ENCODE assay signal across 10 cellular contexts in genomic region chr14:101730626-101731186, GRCh38. TPM values are rescaled to one million over a fixed set of nuclear protein-coding genes. Genes with fewer than 3 reads are reported as not detected.
DNase-seq lines count a peak whose midpoint lies in the region; ATAC-seq and TF ChIP-seq lines count a peak whose summit lies in the region.
"Had no signal": no experiment of that assay in that cellular context is flagged by ENCODE, and none has a peak within 500 bp of the region (broad histone marks: within the 10 kb centered on the region; RNA-seq: fewer than 3 reads in every experiment).

No MANE protein-coding gene starts in this region.

- peaks cover 10% of the 10 kb centered on the region for H3K4me1 ChIP-seq in adipocyte (ENCODE audit: control insufficient read depth, insufficient read depth, low read length)
- peaks cover 0 to 6% of the 10 kb centered on the region in 2 donors for H3K4me1 ChIP-seq in lung (ENCODE audit: control insufficient read depth in 2 of 2, insufficient read depth in 2 of 2, low read length in 2 of 2)
- H3K4me1 ChIP-seq in thyroid gland, result peaks cover 8 to 18% of the 10 kb centered on the region in 2 donors

- peaks cover 2% of the 10 kb centered on the region for H3K36me3 Mint-ChIP-seq in activated T-cell treated with anti-CD3 and anti-CD28 coated beads, Interleukin-2, amount 50 U/mL, for 4 hours (ENCODE audit: insufficient read depth)
- no peaks in the 10 kb centered on the region for H3K36me3 Mint-ChIP-seq in mesothelial cell of epicardium

- H3K27me3 ChIP-seq in adipocyte (replicated peaks; ENCODE audit: control insufficient read depth, insufficient read depth, low read length) (peaks cover 18% of the 10 kb centered on the region), lung (ENCODE audit: control insufficient read depth, insufficient read depth) (no peaks in the 10 kb centered on the region), thyroid gland (no peaks in the 10 kb centered on the region)
- H3K27me3 ChIP-seq: SJSA1 had no signal

- no peak overlapping the region for H3K9ac ChIP-seq in adipocyte (ENCODE audit: low read length)

- H3K9me3 ChIP-seq in adipocyte (ENCODE audit: control insufficient read depth, low read length) (peaks cover 10% of the 10 kb centered on the region), lung (ENCODE audit: control insufficient read depth in 2 of 2, insufficient read depth in 1 of 2, low read length in 1 of 2) (no peaks in the 10 kb centered on the region), thyroid gland (no peaks in the 10 kb centered on the region)
- H3K9me3 ChIP-seq: SJSA1 had no signal

- ATAC-seq in activated T-cell treated with anti-CD3 and anti-CD28 coated beads, Interleukin-2, amount 50 U/mL, for 4 hours, result no peak
- no peak for ATAC-seq in lung (ENCODE audit: insufficient read depth, low FRiP score)
- ATAC-seq in HG02571 (IDR thresholded peaks at IDR 0.05; ENCODE audit: unreplicated experiment), result no peak
- no peak for ATAC-seq in GM18868 (IDR thresholded peaks at IDR 0.05; ENCODE audit: unreplicated experiment)

- H3K36me3 ChIP-seq in adipocyte (ENCODE audit: control insufficient read depth, insufficient read depth, low read length, severe bottlenecking) (no peaks in the 10 kb centered on the region), lung (ENCODE audit: control insufficient read depth in 2 of 2, insufficient read depth in 2 of 2, low read length in 2 of 2) (no peaks in the 10 kb centered on the region), thyroid gland (no peaks in the 10 kb centered on the region)
- H3K36me3 ChIP-seq: SJSA1 had no signal

- H3K27ac Mint-ChIP-seq in mesothelial cell of epicardium, result no peak overlapping the region

- TF ChIP-seq CTCF in lung (IDR thresholded peaks at IDR 0.05; ENCODE audit: control extremely low read depth, extremely low read depth) (no peak), thyroid gland (IDR thresholded peaks at IDR 0.05) (no peak), mesothelial cell of epicardium (IDR thresholded peaks at IDR 0.05; ENCODE audit: unreplicated experiment) (no peak)

- peak overlapping the region; percentile 24 for H3K4me3 ChIP-seq in adipocyte (ENCODE audit: low read length)
- no peak overlapping the region for H3K4me3 ChIP-seq in lung
- no peak overlapping the region for H3K4me3 ChIP-seq in thyroid gland (replicated peaks in 1 of 3)
- H3K4me3 ChIP-seq: SJSA1 had no signal

- H3K27ac ChIP-seq in lung (ENCODE audit: low read depth in 1 of 2, low read length in 1 of 2) (peak overlapping the region; percentile 5 to 87), thyroid gland (peak overlapping the region; percentile 55 to 74 (median 69))
- H3K27ac ChIP-seq: SJSA1 had no signal

- 81 to 85% methylated on average over 3 of the region's 3 CpGs for WGBS in lung, 2 donors
- WGBS in thyroid gland, 2 donors, result 76 to 79% methylated on average over 3 of the region's 3 CpGs

- H3K4me3 Mint-ChIP-seq in activated T-cell treated with anti-CD3 and anti-CD28 coated beads, Interleukin-2, amount 50 U/mL, for 4 hours, result peak overlapping the region; percentile 70
- no peak overlapping the region for H3K4me3 Mint-ChIP-seq in mesothelial cell of epicardium

- peaks cover 76% of the 10 kb centered on the region for H3K4me1 Mint-ChIP-seq in activated T-cell treated with anti-CD3 and anti-CD28 coated beads, Interleukin-2, amount 50 U/mL, for 4 hours (ENCODE audit: low read depth)
- peaks cover 5% of the 10 kb centered on the region for H3K4me1 Mint-ChIP-seq in mesothelial cell of epicardium

- TF ChIP-seq POLR2A in thyroid gland (IDR thresholded peaks at IDR 0.05), result no peak

- intact Hi-C loops in thyroid gland (cut with DNase I), result no loop called here

- H3K9me3 Mint-ChIP-seq in activated T-cell treated with anti-CD3 and anti-CD28 coated beads, Interleukin-2, amount 50 U/mL, for 4 hours, result peaks cover 4% of the 10 kb centered on the region
- no peaks in the 10 kb centered on the region for H3K9me3 Mint-ChIP-seq in mesothelial cell of epicardium

- no peaks in the 10 kb centered on the region for H3K27me3 Mint-ChIP-seq in activated T-cell treated with anti-CD3 and anti-CD28 coated beads, Interleukin-2, amount 50 U/mL, for 4 hours (ENCODE audit: low read depth)
- H3K27me3 Mint-ChIP-seq in mesothelial cell of epicardium (ENCODE audit: low read depth), result no peaks in the 10 kb centered on the region

- DNase-seq in activated T-cell treated with anti-CD3 and anti-CD28 coated beads, Interleukin-2, amount 50 U/mL, for 4 hours, result no peak
- DNase-seq in activated T-cell treated with anti-CD3 and anti-CD28 coated beads for 4 hours (no peak), adipocyte (ENCODE audit: low read depth) (no peak), lung (ENCODE audit: low spot score) (no peak), thyroid gland (no peak), mesothelial cell of epicardium (ENCODE audit: low spot score in 2 of 2, unreplicated experiment in 2 of 2) (no peak)
- DNase-seq: KG1 had no signal

RNA-seq across cellular contexts. Expression of gene PPP2R5C, which starts 30.8 kb away (rescaled TPM):
- total RNA-seq in activated T-cell treated with anti-CD3 and anti-CD28 coated beads, Interleukin-2, amount 50 U/mL, for 4 hours, result 100 to 1,000 TPM; 160 to 180 (median 173) TPM
- 100 to 1,000 TPM; 148 to 180 TPM for total RNA-seq in lung
- polyA plus RNA-seq in lung, result 100 to 1,000 TPM in 1 of 2 donors, 10 to 100 TPM in 1; 66.6 to 104 TPM
- total RNA-seq in thyroid gland, result 100 to 1,000 TPM; 105 to 209 (median 141) TPM
- 115 to 126 TPM (median 125 TPM) in 3 replicates for total RNA-seq in mesothelial cell of epicardium
